8 cellular contexts compared by ENCODE assay signal in the genomic region with DNA sequence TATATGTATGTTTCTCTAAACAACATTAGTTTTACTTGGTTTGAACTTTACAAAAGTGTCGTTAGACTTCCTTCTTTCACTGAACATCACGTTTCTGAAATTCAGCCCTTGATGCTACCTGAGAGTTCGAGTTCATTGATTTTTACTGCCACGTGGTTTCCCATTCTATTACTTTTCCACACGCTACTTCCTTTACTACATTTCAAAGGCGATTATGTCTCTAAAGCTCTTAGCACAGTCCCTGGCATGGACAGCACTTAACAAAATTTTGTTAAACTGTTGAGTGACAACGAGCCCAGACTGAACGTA. TPM values are rescaled to one million over a fixed set of nuclear protein-coding genes. Genes with fewer than 3 reads are reported as not detected.
DNase-seq lines count a peak whose midpoint lies in the region; ATAC-seq, FAIRE-seq and TF ChIP-seq lines count a peak whose summit lies in the region.

No MANE protein-coding gene starts in this region.

- peak overlapping the region in 1 of 2 donors; percentile 8 for H3K27ac ChIP-seq in breast epithelium

- H3K36me3 ChIP-seq in breast epithelium (no peaks in the 10 kb centered on the region), neuron (ENCODE audit: insufficient read depth, low read length) (no peaks in the 10 kb centered on the region)

- TF ChIP-seq CTCF in GM12865 (IDR thresholded peaks at IDR 0.05; ENCODE audit: insufficient read depth, low read depth, low read length, missing control alignments), result no peak
- no peak for TF ChIP-seq CTCF in breast epithelium (IDR thresholded peaks at IDR 0.05)

- DNase-seq in GM12865 (ENCODE audit: low read depth) (no peak), breast epithelium (ENCODE audit: low spot score in 2 of 2) (no peak), SHP77 treated with DMSO at 0.1 percent for 48 hours (lab: John Stamatoyannopoulos, UW) (no peak), HEK293T (ENCODE audit: extremely low spot score) (no peak), frontal cortex (ENCODE audit: low spot score in 2 of 2) (no peak), mucosa of gallbladder (ENCODE audit: low spot score) (no peak)

- CTCF ChIA-PET in HEK293T (lab: Yijun Ruan, JAX), result no interaction called here

- FAIRE-seq in frontal cortex (lab: Jason Lieb, UNC), result no peak

- POLR2A ChIA-PET in HEK293T (lab: Yijun Ruan, JAX), result interaction anchor here (0.6 to 3.1 kb wide), 6 partner anchors 9 to 81 kb away, joined by 3 to 13 read pairs (median 5); partner anchors contain the start of genes ARHGAP17 and LCMT1

- ATAC-seq in HG03097 (IDR thresholded peaks at IDR 0.05; ENCODE audit: low FRiP score, unreplicated experiment), result peak; percentile 16

- peak overlapping the region; percentile 97 for H2AFZ ChIP-seq in neuron (ENCODE audit: low read depth, low read length)

- no peak for TF ChIP-seq POLR2A in breast epithelium (IDR thresholded peaks at IDR 0.05)

- intact Hi-C loops in breast epithelium (cut with DNase I; ENCODE audit: low total_unique reads), result no loop called here

- H3K9me3 ChIP-seq in breast epithelium (no peaks in the 10 kb centered on the region), neuron (ENCODE audit: low read length) (no peaks in the 10 kb centered on the region)

- H3K27me3 ChIP-seq in breast epithelium (no peaks in the 10 kb centered on the region), neuron (ENCODE audit: insufficient read depth, low read length) (no peaks in the 10 kb centered on the region)

- peaks cover 0 to 8% of the 10 kb centered on the region in 2 donors for H3K4me1 ChIP-seq in breast epithelium
- H3K4me1 ChIP-seq in neuron (ENCODE audit: insufficient read depth, low read length), result peaks cover 14% of the 10 kb centered on the region

- H3K4me3 ChIP-seq in GM12865 (ENCODE audit: low read depth, low read length) (peak overlapping the region; percentile 55), breast epithelium (peak overlapping the region; percentile 60 to 78 (median 74)), neuron (ENCODE audit: low read length) (peak overlapping the region; percentile 49)

TF ChIP-seq in HEK293T, 16 proteins besides CTCF, POLR2A, EP300 and RAD21:
- TF ChIP-seq CTBP1 (IDR thresholded peaks at IDR 0.05; ENCODE audit: borderline replicate concordance), result no peak
- TF ChIP-seq PKNOX1 (IDR thresholded peaks at IDR 0.05), result no peak
- no peak for TF ChIP-seq ARNT (IDR thresholded peaks at IDR 0.05)
- no peak for TF ChIP-seq SP1 (IDR thresholded peaks at IDR 0.05)
- TF ChIP-seq BHLHE40 (IDR thresholded peaks at IDR 0.05; ENCODE audit: borderline replicate concordance), result no peak
- no peak for TF ChIP-seq FOXM1 (IDR thresholded peaks at IDR 0.05; ENCODE audit: borderline replicate concordance)
- no peak for TF ChIP-seq TARDBP (IDR thresholded peaks at IDR 0.05)
- no peak for TF ChIP-seq LEF1 (IDR thresholded peaks at IDR 0.05; ENCODE audit: borderline replicate concordance)
- TF ChIP-seq FOXK2 (IDR thresholded peaks at IDR 0.05), result no peak
- TF ChIP-seq SUZ12 (IDR thresholded peaks at IDR 0.05), result no peak
- no peak for TF ChIP-seq HDGF (IDR thresholded peaks at IDR 0.05; ENCODE audit: borderline replicate concordance)
- no peak for TF ChIP-seq ZNF384 (IDR thresholded peaks at IDR 0.05)
- no peak for TF ChIP-seq ELF4 (IDR thresholded peaks at IDR 0.05)
TF ChIP-seq in HEK293T: peak in this region for 0.

RNA-seq across cellular contexts. Expression of gene ARHGAP17, which starts 15.9 kb away (rescaled TPM):
- 10 to 100 TPM; 40.8 to 43.6 (median 43.6) TPM for total RNA-seq in breast epithelium
- total RNA-seq in frontal cortex, result 19.6 TPM
- 72.9 TPM for total RNA-seq in mucosa of gallbladder
